ENCODE assay signal across 24 cellular contexts in genomic region chr2:8527676-8528075, GRCh38.
A peak's percentile ranks its signal among the peaks of the same experiment; 100 is the strongest.
DNase-seq lines count a peak whose midpoint lies in the region; ATAC-seq, FAIRE-seq and TF ChIP-seq lines count a peak whose summit lies in the region.
"Had no signal": no experiment of that assay in that cellular context is flagged by ENCODE, and none has a peak within 500 bp of the region (broad histone marks: within the 10 kb centered on the region; RNA-seq: fewer than 3 reads in every experiment).

No MANE protein-coding gene starts in this region.

- H3K4me3 Mint-ChIP-seq in naive thymus-derived CD8-positive, alpha-beta T cell: no peak overlapping the region
- H3K4me3 Mint-ChIP-seq in immature natural killer cell: no peak overlapping the region
- H3K4me3 Mint-ChIP-seq: CD14-positive monocyte had no signal

- peaks cover 9 to 43% (median 13%) of the 10 kb centered on the region in 4 donors for H3K4me1 Mint-ChIP-seq in naive thymus-derived CD8-positive, alpha-beta T cell
- H3K4me1 Mint-ChIP-seq in immature natural killer cell: peaks cover 54 to 57% of the 10 kb centered on the region in 2 donors

- H3K27ac ChIP-seq in BLaER1: peak overlapping the region; percentile 58; the same call in 1 of the 2 replicates
- peak overlapping the region in 8 of 11 experiments; percentile 27 to 64 (median 50); a peak in 9 of 22 replicates for H3K27ac ChIP-seq in BLaER1 treated with 17β-estradiol and CSF1 and Interleukin-3, amounts not matched to agents 10 nM and 100 nM
- peak overlapping the region; percentile 97 for H3K27ac ChIP-seq in OCI-LY1 (ENCODE audit: low read depth, low read length, poor library complexity, severe bottlenecking)
- no peak overlapping the region for H3K27ac ChIP-seq in kidney (ENCODE audit: low read depth in 2 of 2, low read length in 2 of 2)
- H3K27ac ChIP-seq: SJSA1 had no signal

- no peak for ATAC-seq in naive thymus-derived CD8-positive, alpha-beta T cell
- ATAC-seq: GM12878, PC-3 had no signal

- H3F3A ChIP-seq in OCI-LY1 (ENCODE audit: insufficient read depth, low read length): peaks cover 5% of the 10 kb centered on the region; the same call in 1 of the 2 replicates

- H3K27me3 ChIP-seq in BLaER1: no peaks in the 10 kb centered on the region
- no peaks in the 10 kb centered on the region for H3K27me3 ChIP-seq in BLaER1 treated with 17β-estradiol and CSF1 and Interleukin-3, amounts not matched to agents 10 nM and 100 nM
- no peaks in the 10 kb centered on the region for H3K27me3 ChIP-seq in OCI-LY1 (ENCODE audit: insufficient read depth, low read length)
- H3K27me3 ChIP-seq: SJSA1 had no signal

- H3K79me2 ChIP-seq in OCI-LY1 (ENCODE audit: insufficient read depth, low read length): no peaks in the 10 kb centered on the region

- H2AFZ ChIP-seq in OCI-LY1 (ENCODE audit: low read length): no peak overlapping the region

- intact Hi-C loops in kidney (cut with DNase I): no loop called here

- H3K4me1 ChIP-seq in BLaER1 (peaks cover 80% of the 10 kb centered on the region), OCI-LY1 (ENCODE audit: insufficient read depth, low read length, severe bottlenecking) (peaks cover 81% of the 10 kb centered on the region), kidney (ENCODE audit: control insufficient read depth in 1 of 2, insufficient read depth in 1 of 2, low read depth in 1 of 2, low read length in 2 of 2) (peaks cover 11 to 24% of the 10 kb centered on the region in 2 donors)
- peaks cover 67 to 83% (median 78%) of the 10 kb centered on the region in 10 experiments for H3K4me1 ChIP-seq in BLaER1 treated with 17β-estradiol and CSF1 and Interleukin-3, amounts not matched to agents 10 nM and 100 nM
- H3K4me1 ChIP-seq: HAP-1, SJSA1 had no signal

- peaks cover 23% of the 10 kb centered on the region for H3K9me3 ChIP-seq in BLaER1
- peaks cover 18 to 28% (median 21%) of the 10 kb centered on the region in 11 experiments for H3K9me3 ChIP-seq in BLaER1 treated with 17β-estradiol and CSF1 and Interleukin-3, amounts not matched to agents 10 nM and 100 nM (replicated peaks in 1 of 11)
- H3K9me3 ChIP-seq in OCI-LY1 (ENCODE audit: low read length): peaks cover 9% of the 10 kb centered on the region
- no peaks in the 10 kb centered on the region for H3K9me3 ChIP-seq in kidney (ENCODE audit: control insufficient read depth in 1 of 2, low read length in 2 of 2)

- H3K9me3 Mint-ChIP-seq in naive thymus-derived CD8-positive, alpha-beta T cell: peaks cover 0 to 20% (median 12%) of the 10 kb centered on the region in 9 donors
- peaks cover 6 to 16% (median 12%) of the 10 kb centered on the region in 6 donors for H3K9me3 Mint-ChIP-seq in immature natural killer cell

- peaks cover 0 to 16% (median 9%) of the 10 kb centered on the region in 3 donors for H3K36me3 Mint-ChIP-seq in naive thymus-derived CD8-positive, alpha-beta T cell
- H3K36me3 Mint-ChIP-seq in immature natural killer cell: peaks cover 12 to 19% (median 15%) of the 10 kb centered on the region in 3 donors

- H3K27ac Mint-ChIP-seq in naive thymus-derived CD8-positive, alpha-beta T cell: no peak overlapping the region
- H3K27ac Mint-ChIP-seq in immature natural killer cell: peak overlapping the region in 1 of 6 donors; percentile 62

- H3K4me2 ChIP-seq in BLaER1 (peak overlapping the region; percentile 71), OCI-LY1 (ENCODE audit: low read length) (peak overlapping the region; percentile 55; the same call in 1 of the 2 replicates)
- peak overlapping the region; percentile 69 to 88 (median 77); a peak in 21 of 22 replicates for H3K4me2 ChIP-seq in BLaER1 treated with 17β-estradiol and CSF1 and Interleukin-3, amounts not matched to agents 10 nM and 100 nM

- no peaks in the 10 kb centered on the region for H4K20me1 ChIP-seq in BLaER1
- no peaks in the 10 kb centered on the region for H4K20me1 ChIP-seq in BLaER1 treated with 17β-estradiol and CSF1 and Interleukin-3, amounts not matched to agents 10 nM and 100 nM
- no peaks in the 10 kb centered on the region for H4K20me1 ChIP-seq in OCI-LY1 (ENCODE audit: insufficient read depth, low read length)

- POLR2A ChIA-PET in naive thymus-derived CD8-positive, alpha-beta T cell (lab: Charles Lee): no interaction called here

- TF ChIP-seq CTCF in OCI-LY1 (IDR thresholded peaks at IDR 0.05; ENCODE audit: low read length) (no peak), kidney (IDR thresholded peaks at IDR 0.05; ENCODE audit: borderline replicate concordance, extremely low read depth, insufficient read depth) (no peak)

- DNase-seq in kidney (peak; percentile 58), NCI-H1436 treated with DMSO at 0.1 percent for 48 hours (lab: John Stamatoyannopoulos, UW) (no peak), immature natural killer cell (no peak)
- no peak for DNase-seq in naive thymus-derived CD8-positive, alpha-beta T cell
- DNase-seq: Calu3; CD8-positive, alpha-beta memory T cell; EL; GDM1; GOT3; Karpas-422; MV-4-11; NCI-H1105; NCI-H1930; NCI-H2107; NCI-H446; NCI-H526; PC-3 had no signal

- H3K4me3 ChIP-seq in BLaER1 (no peak overlapping the region), OCI-LY1 (ENCODE audit: low read depth, low read length, poor library complexity, severe bottlenecking) (no peak overlapping the region), kidney (ENCODE audit: low read length in 2 of 2) (no peak overlapping the region)
- H3K4me3 ChIP-seq in BLaER1 treated with 17β-estradiol and CSF1 and Interleukin-3, amounts not matched to agents 10 nM and 100 nM: no peak overlapping the region
- H3K4me3 ChIP-seq: GM12878, HAP-1, SJSA1 had no signal

- H3K36me3 ChIP-seq in BLaER1 (no peaks in the 10 kb centered on the region), OCI-LY1 (ENCODE audit: insufficient read depth, low read length) (peaks cover 13% of the 10 kb centered on the region), kidney (ENCODE audit: control insufficient read depth in 1 of 2, insufficient read depth in 2 of 2, low read length in 2 of 2) (no peaks in the 10 kb centered on the region)
- peaks cover 0 to 4% (median 0%) of the 10 kb centered on the region in 11 experiments; a peak in 3 of 22 replicates for H3K36me3 ChIP-seq in BLaER1 treated with 17β-estradiol and CSF1 and Interleukin-3, amounts not matched to agents 10 nM and 100 nM
- H3K36me3 ChIP-seq: HAP-1, SJSA1 had no signal

- no peaks in the 10 kb centered on the region for H3K9me2 ChIP-seq in OCI-LY1 (ENCODE audit: low read depth, low read length)

- peaks cover 0 to 1% (median 0%) of the 10 kb centered on the region in 5 donors for H3K27me3 Mint-ChIP-seq in naive thymus-derived CD8-positive, alpha-beta T cell
- peaks cover 2 to 12% (median 3%) of the 10 kb centered on the region in 3 donors for H3K27me3 Mint-ChIP-seq in immature natural killer cell (ENCODE audit: low read depth in 3 of 3)

- FAIRE-seq in kidney (lab: Jason Lieb, UNC): no peak
- FAIRE-seq: GM12878 had no signal

- H3K9ac ChIP-seq in BLaER1 (no peak overlapping the region), OCI-LY1 (ENCODE audit: low read length) (peak overlapping the region; percentile 61; the same call in 1 of the 2 replicates), kidney (ENCODE audit: low read length in 2 of 2) (no peak overlapping the region)
- no peak overlapping the region for H3K9ac ChIP-seq in BLaER1 treated with 17β-estradiol and CSF1 and Interleukin-3, amounts not matched to agents 10 nM and 100 nM

Comparison
In these comparisons a context has a peak if more than half of its experiments do, and no peak if none do; other contexts are left out.
1. H3K27ac ChIP-seq: peak in BLaER1 (single experiment), BLaER1 treated with 17β-estradiol and CSF1 and Interleukin-3, amounts not matched to agents 10 nM and 100 nM (8 of 11) and OCI-LY1 (single experiment); none in kidney (0 of 2).
2. Peak in every context shown above with its lines, with median percentiles within 50 percentile points of each other: H3K4me2 ChIP-seq.